Comparison of ENCODE assay signal across 6 cellular contexts in genomic region chr3:23238156-23238555, GRCh38.
"Had no signal": no experiment of that assay in that cellular context is flagged by ENCODE, and none has a peak within 500 bp of the region (broad histone marks: within the 10 kb centered on the region; RNA-seq: fewer than 3 reads in every experiment).

No MANE protein-coding gene starts in this region.

- DNase-seq: GOT3, H7, HCEC 1CT, IMR-90, KG1 had no signal

- H3K4me3 ChIP-seq: K562 had no signal

- ATAC-seq: K562 had no signal
